Comparison of ENCODE assay signal across 8 cellular contexts in genomic region chr14:101072945-101073597, GRCh38.
DNase-seq lines count a peak whose midpoint lies in the region; ATAC-seq and TF ChIP-seq lines count a peak whose summit lies in the region.

No MANE protein-coding gene starts in this region.

- H3K9ac ChIP-seq in HUES64 (ENCODE audit: low read depth, low read length) (peak overlapping the region; percentile 39; the same call in 1 of the 2 replicates), trophoblast cell (ENCODE audit: low read length) (no peak overlapping the region)

- H3K23ac ChIP-seq in trophoblast cell (ENCODE audit: low read length): no peak overlapping the region

- H3K79me2 ChIP-seq in trophoblast cell (ENCODE audit: control insufficient read depth, insufficient read depth, low read length, poor library complexity): peaks cover 2% of the 10 kb centered on the region

- 18% methylated on average over 28 of the region's 28 CpGs for WGBS in HUES64
- 100% methylated on average over 2 of the region's 28 CpGs for WGBS in trophoblast cell (ENCODE audit: extremely low coverage, insufficient coverage, insufficient read length)

- peaks cover 6% of the 10 kb centered on the region for H3K4me1 Mint-ChIP-seq in activated T-cell treated with anti-CD3 and anti-CD28 coated beads, Interleukin-2, amount 50 U/mL, for 72 hours (ENCODE audit: low read depth)

- H3K27ac ChIP-seq in HUES64 (ENCODE audit: low read depth, low read length) (peak overlapping the region; percentile 70; the same call in 1 of the 2 replicates), trophoblast cell (ENCODE audit: low read depth, low read length) (peak overlapping the region; percentile 20)

- H2BK120ac ChIP-seq in trophoblast cell (ENCODE audit: insufficient read depth, low read length, poor library complexity): peak overlapping the region; percentile 48

- H3K27me3 ChIP-seq in HUES64 (ENCODE audit: insufficient read depth, low read length) (peaks cover 20% of the 10 kb centered on the region), trophoblast cell (ENCODE audit: insufficient read depth, low read length) (peaks cover 3% of the 10 kb centered on the region)

- no peak overlapping the region; the same call in 1 of the 2 replicates for H3K4me3 ChIP-seq in HUES64 (ENCODE audit: low read length)
- H3K4me3 ChIP-seq in fibroblast of mammary gland (ENCODE audit: control insufficient read depth, low read depth, low read length): no peak overlapping the region
- H3K4me3 ChIP-seq in trophoblast cell (ENCODE audit: low read depth, low read length): no peak overlapping the region

- H3K14ac ChIP-seq in trophoblast cell (ENCODE audit: low read length): peak overlapping the region; percentile 57

- no peak for TF ChIP-seq CTCF in fibroblast of mammary gland (conservative IDR thresholded peaks at IDR 0.05; ENCODE audit: control insufficient read depth, insufficient read depth, low read depth, low read length)

- H3K36me3 Mint-ChIP-seq in activated T-cell treated with anti-CD3 and anti-CD28 coated beads, Interleukin-2, amount 50 U/mL, for 72 hours (ENCODE audit: insufficient read depth in 2 of 2): no peaks in the 10 kb centered on the region

- H4K91ac ChIP-seq in trophoblast cell (ENCODE audit: low read depth, low read length): peak overlapping the region; percentile 53

- peak overlapping the region; percentile 50 for H3K4me2 ChIP-seq in trophoblast cell (ENCODE audit: low read length)

- H3K36me3 ChIP-seq in HUES64 (ENCODE audit: insufficient read depth, low read length): no peaks in the 10 kb centered on the region
- no peaks in the 10 kb centered on the region for H3K36me3 ChIP-seq in trophoblast cell (ENCODE audit: control insufficient read depth in 1 of 2, insufficient read depth in 2 of 2, low read length in 2 of 2)

- H2AK5ac ChIP-seq in trophoblast cell (ENCODE audit: low read length): peak overlapping the region; percentile 27

- peak; percentile 83 to 87 for ATAC-seq in activated T-cell treated with anti-CD3 and anti-CD28 coated beads, Interleukin-2, amount 50 U/mL, for 72 hours (replicated peaks in 1 of 2)
- peak; percentile 69 for ATAC-seq in GM21737 (IDR thresholded peaks at IDR 0.05; ENCODE audit: unreplicated experiment)
- peak; percentile 96 for ATAC-seq in SK-N-SH treated with all-trans-retinoic acid at 6 μM for 48 hours

- H3K9me3 ChIP-seq in HUES64 (ENCODE audit: insufficient read depth, low read depth, low read length) (no peaks in the 10 kb centered on the region), trophoblast cell (ENCODE audit: insufficient read depth, low read depth, low read length) (no peaks in the 10 kb centered on the region)

- DNase-seq in activated T-cell treated with anti-CD3 and anti-CD28 coated beads, Interleukin-2, amount 50 U/mL, for 72 hours: peak; percentile 53 to 60
- DNase-seq in activated T-cell treated with anti-CD3 and anti-CD28 coated beads for 4 hours (no peak), fibroblast of mammary gland (ENCODE audit: low read depth) (peak; percentile 97), trophoblast cell (peak; percentile 70 to 81), cortex of kidney (lab: John Stamatoyannopoulos, UW) (no peak)

- peak overlapping the region; percentile 23 for H2AFZ ChIP-seq in trophoblast cell (ENCODE audit: insufficient read depth, low read length, poor library complexity)

- no peak overlapping the region for H3K27ac Mint-ChIP-seq in activated T-cell treated with anti-CD3 and anti-CD28 coated beads, Interleukin-2, amount 50 U/mL, for 72 hours

- H3K4ac ChIP-seq in trophoblast cell (ENCODE audit: low read depth, low read length): no peak overlapping the region

- H3K9me3 Mint-ChIP-seq in activated T-cell treated with anti-CD3 and anti-CD28 coated beads, Interleukin-2, amount 50 U/mL, for 72 hours: no peaks in the 10 kb centered on the region

- H2BK12ac ChIP-seq in trophoblast cell (ENCODE audit: low read length): peak overlapping the region; percentile 62

- H3K4me3 Mint-ChIP-seq in activated T-cell treated with anti-CD3 and anti-CD28 coated beads, Interleukin-2, amount 50 U/mL, for 72 hours: no peak overlapping the region

- H3K18ac ChIP-seq in trophoblast cell (ENCODE audit: low read length): peak overlapping the region; percentile 45

- peaks cover 30% of the 10 kb centered on the region for H3K4me1 ChIP-seq in HUES64 (ENCODE audit: insufficient read depth, low read length)
- peaks cover 18 to 21% of the 10 kb centered on the region in 2 experiments for H3K4me1 ChIP-seq in trophoblast cell (ENCODE audit: control insufficient read depth in 1 of 2, insufficient read depth in 2 of 2, low read length in 2 of 2)

- H3K27me3 Mint-ChIP-seq in activated T-cell treated with anti-CD3 and anti-CD28 coated beads, Interleukin-2, amount 50 U/mL, for 72 hours (ENCODE audit: low read depth): peaks cover 8% of the 10 kb centered on the region

- H4K12ac ChIP-seq in trophoblast cell (ENCODE audit: low read depth, low read length): peak overlapping the region; percentile 28

- H2BK5ac ChIP-seq in trophoblast cell (ENCODE audit: low read depth, low read length, poor library complexity): peak overlapping the region; percentile 22

- H3K79me1 ChIP-seq in trophoblast cell (ENCODE audit: low read length): peaks cover 8% of the 10 kb centered on the region

- peak overlapping the region; percentile 47 for H4K8ac ChIP-seq in trophoblast cell (ENCODE audit: low read depth, low read length)

TF ChIP-seq in SK-N-SH treated with all-trans-retinoic acid at 6 μM for 48 hours, 23 proteins besides CTCF, POLR2A, EP300 and RAD21:
- TF ChIP-seq CREB5 (CRISPR knock-in tag; IDR thresholded peaks at IDR 0.05; ENCODE audit: low read depth): peak; percentile 64; the same call in 1 of the 2 replicates
- no peak for TF ChIP-seq ZFP30 (CRISPR knock-in tag; IDR thresholded peaks at IDR 0.05)
- TF ChIP-seq ISL1 (CRISPR knock-in tag; IDR thresholded peaks at IDR 0.05): 0 out of 2 replicates have a peak, but pooled peaks have one; percentile 27
- TF ChIP-seq TCF4 (CRISPR knock-in tag; IDR thresholded peaks at IDR 0.05; ENCODE audit: borderline replicate concordance): no peak

Comparison
In these comparisons a context has a peak if more than half of its experiments do, and no peak if none do; other contexts are left out.
1. DNase-seq: peak in activated T-cell treated with anti-CD3 and anti-CD28 coated beads, Interleukin-2, amount 50 U/mL, for 72 hours (2 of 2), fibroblast of mammary gland (single experiment) and trophoblast cell (2 of 2); none in activated T-cell treated with anti-CD3 and anti-CD28 coated beads for 4 hours (single experiment) and cortex of kidney (single experiment).
2. Peak in every context shown above with its lines, with median percentiles within 50 percentile points of each other: ATAC-seq.